Comparison of ENCODE assay signal across 1 cellular context in the genomic region with DNA sequence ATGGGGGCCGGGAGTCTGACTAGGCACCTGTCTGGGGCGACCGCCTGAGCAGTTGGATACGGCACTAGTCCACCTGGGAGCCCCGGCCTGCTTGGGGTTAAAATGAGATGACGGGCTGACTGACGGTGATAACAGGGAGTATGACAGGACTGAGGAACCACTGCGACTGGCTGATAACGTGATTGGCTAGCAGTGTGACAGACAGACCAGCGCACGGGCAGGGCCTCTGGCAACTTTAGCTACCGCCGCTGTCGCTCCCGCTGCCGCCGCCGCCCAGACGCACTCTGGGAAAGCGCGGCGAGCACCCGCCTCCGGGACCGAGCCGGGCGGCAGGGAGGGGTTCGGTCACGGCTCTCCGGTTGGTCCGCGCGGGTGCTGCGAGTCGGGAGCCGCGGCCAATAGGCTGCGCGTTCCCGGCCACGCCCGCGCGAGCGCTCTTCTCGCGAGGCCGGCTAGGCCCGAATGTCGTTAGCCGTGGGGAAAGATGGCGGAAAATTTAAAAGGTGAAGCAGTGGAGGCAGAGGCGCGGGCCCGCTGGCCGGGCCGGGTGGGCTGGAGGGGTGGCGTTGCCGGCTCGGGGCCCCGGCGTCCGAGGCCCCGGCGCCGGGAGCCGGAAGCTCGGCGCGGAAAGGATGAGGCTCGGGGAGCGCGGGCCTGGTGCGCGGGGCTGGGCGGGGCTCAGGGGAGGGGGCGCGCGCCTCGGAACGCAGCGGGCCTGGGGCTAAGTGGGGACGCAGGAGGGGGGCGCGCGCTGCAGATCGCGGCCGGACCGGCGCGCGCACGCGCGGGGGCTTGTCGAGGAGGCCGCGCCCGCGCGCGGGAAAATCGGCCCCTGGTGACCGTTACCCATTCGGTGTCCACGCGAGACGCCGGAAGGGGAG.
A peak's percentile ranks its signal among the peaks of the same experiment; 100 is the strongest.
TF ChIP-seq lines count a peak whose summit lies in the region.

TSS of gene SUV39H1 (plus strand) at position 434 of the 881 bp plus-strand sequence. CDS start at position 485, 51 bp downstream.

TF ChIP-seq in K562, 482 proteins besides CTCF, POLR2A, EP300 and RAD21 (continued from another document):
- TF ChIP-seq, protein P1, sequence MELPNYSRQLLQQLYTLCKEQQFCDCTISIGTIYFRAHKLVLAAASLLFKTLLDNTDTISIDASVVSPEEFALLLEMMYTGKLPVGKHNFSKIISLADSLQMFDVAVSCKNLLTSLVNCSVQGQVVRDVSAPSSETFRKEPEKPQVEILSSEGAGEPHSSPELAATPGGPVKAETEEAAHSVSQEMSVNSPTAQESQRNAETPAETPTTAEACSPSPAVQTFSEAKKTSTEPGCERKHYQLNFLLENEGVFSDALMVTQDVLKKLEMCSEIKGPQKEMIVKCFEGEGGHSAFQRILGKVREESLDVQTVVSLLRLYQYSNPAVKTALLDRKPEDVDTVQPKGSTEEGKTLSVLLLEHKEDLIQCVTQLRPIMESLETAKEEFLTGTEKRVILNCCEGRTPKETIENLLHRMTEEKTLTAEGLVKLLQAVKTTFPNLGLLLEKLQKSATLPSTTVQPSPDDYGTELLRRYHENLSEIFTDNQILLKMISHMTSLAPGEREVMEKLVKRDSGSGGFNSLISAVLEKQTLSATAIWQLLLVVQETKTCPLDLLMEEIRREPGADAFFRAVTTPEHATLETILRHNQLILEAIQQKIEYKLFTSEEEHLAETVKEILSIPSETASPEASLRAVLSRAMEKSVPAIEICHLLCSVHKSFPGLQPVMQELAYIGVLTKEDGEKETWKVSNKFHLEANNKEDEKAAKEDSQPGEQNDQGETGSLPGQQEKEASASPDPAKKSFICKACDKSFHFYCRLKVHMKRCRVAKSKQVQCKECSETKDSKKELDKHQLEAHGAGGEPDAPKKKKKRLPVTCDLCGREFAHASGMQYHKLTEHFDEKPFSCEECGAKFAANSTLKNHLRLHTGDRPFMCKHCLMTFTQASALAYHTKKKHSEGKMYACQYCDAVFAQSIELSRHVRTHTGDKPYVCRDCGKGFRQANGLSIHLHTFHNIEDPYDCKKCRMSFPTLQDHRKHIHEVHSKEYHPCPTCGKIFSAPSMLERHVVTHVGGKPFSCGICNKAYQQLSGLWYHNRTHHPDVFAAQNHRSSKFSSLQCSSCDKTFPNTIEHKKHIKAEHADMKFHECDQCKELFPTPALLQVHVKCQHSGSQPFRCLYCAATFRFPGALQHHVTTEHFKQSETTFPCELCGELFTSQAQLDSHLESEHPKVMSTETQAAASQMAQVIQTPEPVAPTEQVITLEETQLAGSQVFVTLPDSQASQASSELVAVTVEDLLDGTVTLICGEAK (IDR thresholded peaks at IDR 0.05): no peak
- TF ChIP-seq, protein P1 (CRISPR knock-in tag; IDR thresholded peaks at IDR 0.05): no peak
- TF ChIP-seq SIN3B (IDR thresholded peaks at IDR 0.05; ENCODE audit: low read depth) (peak; percentile 76), HNRNPK (IDR thresholded peaks at IDR 0.05; ENCODE audit: low read depth, low read length, poor library complexity, severe bottlenecking) (peak; percentile 22), RBFOX2 (IDR thresholded peaks at IDR 0.05; ENCODE audit: low read depth, low read length) (peak; percentile 92), CXXC5 (CRISPR knock-in tag; IDR thresholded peaks at IDR 0.05) (peak; percentile 83), POLR3G (IDR thresholded peaks at IDR 0.05; ENCODE audit: extremely low read depth, insufficient read length, insufficient replicate concordance) (no peak), FOXM1 (IDR thresholded peaks at IDR 0.05; ENCODE audit: low read depth) (peak; percentile 33; the same call in 1 of the 2 replicates), FOXM1 (CRISPR knock-in tag; IDR thresholded peaks at IDR 0.05; ENCODE audit: low read depth) (0 out of 2 replicates have a peak, but pooled peaks have one; percentile 2), THAP12 (CRISPR knock-in tag; IDR thresholded peaks at IDR 0.05) (no peak)
